ENCODE assay signal across 18 cellular contexts in the genomic region with DNA sequence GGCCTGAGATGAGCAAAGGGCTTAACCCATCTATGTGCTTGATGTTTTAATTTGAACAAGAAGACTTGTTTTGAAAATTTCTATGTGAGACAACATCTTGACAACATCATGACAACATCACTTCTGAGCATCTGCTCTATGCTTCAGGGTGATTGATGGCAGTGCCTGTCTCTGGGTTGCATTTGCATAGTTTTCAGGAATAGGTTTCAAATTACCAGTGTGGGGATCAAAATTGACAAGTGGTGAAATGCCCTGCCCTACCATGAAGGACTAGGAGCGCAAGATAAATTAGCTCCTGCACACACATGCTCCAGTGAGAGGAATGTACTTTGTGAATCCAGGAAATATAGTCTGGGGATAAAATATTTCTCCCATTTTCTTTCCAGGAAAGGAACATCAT. TPM values are rescaled to one million over a fixed set of nuclear protein-coding genes. Genes with fewer than 3 reads are reported as not detected.
"Had no signal": no experiment of that assay in that cellular context is flagged by ENCODE, and none has a peak within 500 bp of the region (broad histone marks: within the 10 kb centered on the region; RNA-seq: fewer than 3 reads in every experiment).

No MANE protein-coding gene starts in this region.

- H3K9me3 ChIP-seq: gastrocnemius medialis had no signal

- H3K27ac ChIP-seq: gastrocnemius medialis, WERI-Rb-1 had no signal

- FAIRE-seq: kidney had no signal

- H3K4me3 ChIP-seq: gastrocnemius medialis, lung had no signal

- H3K4me1 ChIP-seq: gastrocnemius medialis had no signal

- H3K36me3 ChIP-seq: gastrocnemius medialis, WERI-Rb-1 had no signal

- DNase-seq: activated CD4-positive, alpha-beta T cell treated with anti-CD3 and anti-CD28 coated beads for 1 hour; activated effector memory CD4-positive, alpha-beta T cell treated with anti-CD3 and anti-CD28 coated beads, Interleukin-2, amount 50 U/mL, for 16 hours; activated T-cell treated with anti-CD3 and anti-CD28 coated beads, Interleukin-2, amount 50 U/mL, for 72 hours; effector memory CD8-positive, alpha-beta T cell; gastrocnemius medialis; head of caudate nucleus; kidney; occipital lobe; retina; stimulated activated CD4-positive, alpha-beta T cell treated with anti-CD3 and anti-CD28 coated beads, Interleukin-12 subunit alpha, Interleukin-12 subunit beta, amount 100 ng/mL, for 4 hours; stimulated activated CD4-positive, alpha-beta T cell treated with anti-CD3 and anti-CD28 coated beads, Interleukin-1b, Interleukin-23, amount 100 ng/mL, for 48 hours; stimulated activated CD8-positive, alpha-beta memory T cell treated with anti-CD3 and anti-CD28 coated beads, Interleukin-4, amount 100 ng/mL, for 48 hours; stimulated activated naive CD4-positive, alpha-beta T cell; T-helper 2 cell; WERI-Rb-1 had no signal

- H3K27me3 ChIP-seq: gastrocnemius medialis had no signal

RNA-seq across cellular contexts. Expression of gene IL1R2, which starts 45.4 kb away (rescaled TPM):
- total RNA-seq: chondrocyte, dermis microvascular lymphatic vessel endothelial cell, occipital lobe had no signal
